In the genomic region with DNA sequence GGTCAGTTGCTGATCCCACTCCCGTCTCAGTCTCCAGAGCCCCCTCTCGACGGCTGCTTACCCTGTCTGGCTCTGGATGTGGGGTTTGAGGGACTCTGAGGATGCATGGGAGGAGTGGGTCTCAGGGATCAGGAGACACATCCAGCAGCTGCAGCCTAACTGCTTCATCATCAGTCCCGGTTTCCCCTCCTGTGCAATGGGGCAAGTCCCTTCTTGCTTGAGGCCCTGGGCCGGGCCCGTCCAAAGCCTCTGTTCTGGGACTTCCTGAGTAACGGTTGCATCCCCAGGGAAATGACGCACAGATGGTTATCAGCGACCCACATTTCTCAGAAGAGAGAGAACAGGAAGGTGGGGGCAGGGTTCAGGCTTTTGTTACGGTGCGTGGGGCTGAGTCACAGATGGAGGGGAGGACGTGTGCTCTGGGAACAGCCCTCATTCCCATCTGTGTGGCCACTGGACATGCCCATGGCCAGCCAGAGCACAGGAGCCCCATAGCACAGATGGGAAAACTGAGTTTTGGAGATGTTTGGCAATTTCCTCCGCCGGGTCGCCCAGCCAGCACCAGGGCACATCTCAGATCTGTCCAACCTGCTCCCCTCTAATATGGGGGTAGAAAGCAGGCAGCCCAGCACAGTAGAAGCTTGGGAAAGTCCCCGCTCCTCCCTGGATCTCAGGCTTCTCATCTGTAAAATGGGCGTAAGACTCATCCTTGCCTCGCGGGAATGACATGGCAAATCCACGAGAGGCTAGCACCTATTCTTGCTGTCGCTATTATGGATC, we compare ENCODE assay signal across 8 cellular contexts. TPM values are rescaled to one million over a fixed set of nuclear protein-coding genes. Genes with fewer than 3 reads are reported as not detected.
DNase-seq lines count a peak whose midpoint lies in the region; ATAC-seq, FAIRE-seq and TF ChIP-seq lines count a peak whose summit lies in the region.

No MANE protein-coding gene starts in this region.

- DNase-seq in T-helper 1 cell (peak; percentile 67 to 97 (median 70)), adrenal gland (peak; percentile 77 to 94 (median 94)), keratinocyte (ENCODE audit: low read depth, low spot score) (peak; percentile 99), NCI-H1105 (lab: John Stamatoyannopoulos, UW) (no peak), NCI-H446 treated with DMSO at 0.1 percent for 48 hours (lab: John Stamatoyannopoulos, UW) (no peak)
- DNase-seq in stimulated activated CD4-positive, alpha-beta T cell treated with anti-CD3 and anti-CD28 coated beads, TNF-alpha, amount 100 ng/mL, for 4 hours (ENCODE audit: low read depth in 3 of 3) = peak; percentile 43 to 81 (median 69)

- TF ChIP-seq POLR2A in GM15510 (IDR thresholded peaks at IDR 0.05; ENCODE audit: borderline replicate concordance, extremely low read depth, insufficient read length) = peak; percentile 51
- no peak for TF ChIP-seq POLR2A in adrenal gland (IDR thresholded peaks at IDR 0.05)

- peak; percentile 57 for ATAC-seq in HG03175 (IDR thresholded peaks at IDR 0.05; ENCODE audit: unreplicated experiment)

- peak overlapping the region; percentile 49 for H2AFZ ChIP-seq in keratinocyte (ENCODE audit: control insufficient read depth, low read length)

- H3K4me1 ChIP-seq in adrenal gland (replicated peaks in 1 of 2) = peaks cover 0 to 8% of the 10 kb centered on the region in 2 donors
- peaks cover 16% of the 10 kb centered on the region for H3K4me1 ChIP-seq in keratinocyte (ENCODE audit: control insufficient read depth, extremely low read depth, insufficient read depth, low read length)

- TF ChIP-seq CTCF in adrenal gland (IDR thresholded peaks at IDR 0.05) (no peak), keratinocyte (optimal IDR thresholded peaks at IDR 0.05 in 1 of 3, IDR thresholded peaks at IDR 0.05 in 1 of 3, conservative IDR thresholded peaks at IDR 0.05 in 1 of 3; ENCODE audit: extremely low read depth in 1 of 3, insufficient read depth in 2 of 3, low read length in 3 of 3) (no peak)

- H3K9me1 ChIP-seq in keratinocyte (ENCODE audit: control insufficient read depth, extremely low read depth, insufficient read depth, low read length) = no peaks in the 10 kb centered on the region

- no peak overlapping the region for H3K4me3 ChIP-seq in adrenal gland
- H3K4me3 ChIP-seq in keratinocyte (ENCODE audit: control insufficient read depth in 2 of 3, extremely low read depth in 1 of 3, insufficient read depth in 2 of 3, low read depth in 1 of 3, low read length in 3 of 3) = peak overlapping the region in 1 of 3 experiments; percentile 51

- H3K27me3 ChIP-seq in adrenal gland (no peaks in the 10 kb centered on the region), keratinocyte (ENCODE audit: control insufficient read depth, extremely low read depth, insufficient read depth, low read length) (no peaks in the 10 kb centered on the region)

- intact Hi-C loops in adrenal gland (cut with DNase I) = no loop called here

- H3K27ac ChIP-seq in adrenal gland = peak overlapping the region in 2 of 5 donors; percentile 69 to 90
- peak overlapping the region; percentile 99 for H3K27ac ChIP-seq in keratinocyte (ENCODE audit: control insufficient read depth, insufficient read depth, low read length)

- H3K36me3 ChIP-seq in adrenal gland (replicated peaks in 1 of 2) = no peaks in the 10 kb centered on the region
- H3K36me3 ChIP-seq in keratinocyte (ENCODE audit: control insufficient read depth in 2 of 2, extremely low read depth in 1 of 2, insufficient read depth in 2 of 2, low read length in 2 of 2) = peaks cover 42 to 61% of the 10 kb centered on the region in 2 experiments

- no peaks in the 10 kb centered on the region for H4K20me1 ChIP-seq in keratinocyte (ENCODE audit: control insufficient read depth, extremely low read depth, insufficient read depth, low read length)

- peak overlapping the region; percentile 93 for H3K4me2 ChIP-seq in keratinocyte (ENCODE audit: control insufficient read depth, extremely low read depth, insufficient read depth, low read depth, low read length)

- H3K79me2 ChIP-seq in keratinocyte (ENCODE audit: control insufficient read depth, insufficient read depth, low read length) = peaks cover 28% of the 10 kb centered on the region

- dilution Hi-C loops in keratinocyte (cut with MboI; ENCODE audit: extremely low pct_ligation_motif_present, low sequenced_read_pairs) = no loop called here

- FAIRE-seq in keratinocyte (lab: Jason Lieb, UNC) = peak; percentile 98

- 47 to 73% (median 53%) methylated on average over 13 to 21 of the region's 21 CpGs for WGBS in adrenal gland, 4 donors

- no peaks in the 10 kb centered on the region for H3K9me3 ChIP-seq in adrenal gland (replicated peaks in 1 of 3)
- H3K9me3 ChIP-seq in keratinocyte (ENCODE audit: control insufficient read depth, low read depth, low read length) = no peaks in the 10 kb centered on the region

- peak overlapping the region; percentile 80 for H3K9ac ChIP-seq in keratinocyte (ENCODE audit: control insufficient read depth, extremely low read depth, insufficient read depth, low read length)

RNA-seq across cellular contexts. Expression of a gene that starts 19.3 kb away (rescaled TPM):
- total RNA-seq in adrenal gland = 10 to 100 TPM in 4 of 8 donors, 1 to 10 TPM in 4; 4.4 to 16.3 (median 10.3) TPM
- 1 to 10 TPM; 1.6 to 7.3 (median 5.8) TPM for polyA plus RNA-seq in adrenal gland
- polyA plus RNA-seq in keratinocyte = 60.0 to 77.0 TPM (median 71.9 TPM) in 3 replicates
- polyA plus RNA-seq in keratinocyte (2011; ENCODE audit: low read depth) = 31.8 TPM
- polyA plus RNA-seq in keratinocyte (2011; cell fraction: cytosol; rRNA removed) = 59.1 and 99.8 TPM in 2 replicates
- polyA plus RNA-seq in keratinocyte (2011; cell fraction: nucleus; rRNA removed) = 31.2 and 40.4 TPM in 2 replicates
- 92.2 and 95.0 TPM in 2 replicates for polyA plus RNA-seq in keratinocyte (2012; ENCODE audit: low replicate concordance)
- polyA minus RNA-seq in keratinocyte = 47.1 to 107 TPM (median 56.3 TPM) in 3 replicates
- 115 TPM for polyA minus RNA-seq in keratinocyte (2011; cell fraction: cytosol; rRNA and poly(A)+ RNA removed)
- 30.8 and 32.5 TPM in 2 replicates for polyA minus RNA-seq in keratinocyte (2011; cell fraction: nucleus; rRNA and poly(A)+ RNA removed)

RNA-seq across cellular contexts. Expression of a gene that starts 23.4 kb away (rescaled TPM):
- total RNA-seq in adrenal gland = 1 to 10 TPM in 7 of 8 donors, under 1 TPM in 1; 0.81 to 5.5 (median 2.6) TPM
- polyA plus RNA-seq in adrenal gland (1 to 10 TPM in 2 of 3 donors, not detected in 1; 1.6 to 2.2 TPM), keratinocyte (0.08 to 0.14 TPM in 2 of 3 replicates, not detected in the other)
- not detected for polyA plus RNA-seq in keratinocyte (2011; ENCODE audit: low read depth)
- polyA plus RNA-seq in keratinocyte (2011; cell fraction: cytosol; rRNA removed) = 0.04 TPM in 1 of 2 replicates, not detected in the other
- 0.37 and 0.48 TPM in 2 replicates for polyA plus RNA-seq in keratinocyte (2011; cell fraction: nucleus; rRNA removed)
- 0.47 TPM in 1 of 2 replicates, not detected in the other for polyA plus RNA-seq in keratinocyte (2012; ENCODE audit: low replicate concordance)
- 0.19 to 0.49 TPM in 2 of 3 replicates, not detected in the other for polyA minus RNA-seq in keratinocyte
- polyA minus RNA-seq in keratinocyte (2011; cell fraction: cytosol; rRNA and poly(A)+ RNA removed) = not detected
- 0.39 and 1.8 TPM in 2 replicates for polyA minus RNA-seq in keratinocyte (2011; cell fraction: nucleus; rRNA and poly(A)+ RNA removed)

RNA-seq across cellular contexts. Expression of a gene that starts 30.6 kb away (rescaled TPM):
- 100 to 1,000 TPM in 4 of 8 donors, 10 to 100 TPM in 4; 51.5 to 193 (median 99.4) TPM for total RNA-seq in adrenal gland
- polyA plus RNA-seq in adrenal gland (100 to 1,000 TPM in 1 of 3 donors, 10 to 100 TPM in 2; 57.6 to 127 (median 93.6) TPM), keratinocyte (40.5 to 72.7 TPM (median 72.1 TPM) in 3 replicates)
- polyA plus RNA-seq in keratinocyte (2011; ENCODE audit: low read depth) = 16.6 TPM
- polyA plus RNA-seq in keratinocyte (2011; cell fraction: cytosol; rRNA removed) = 26.9 and 50.1 TPM in 2 replicates
- polyA plus RNA-seq in keratinocyte (2011; cell fraction: nucleus; rRNA removed) = 93.6 and 114 TPM in 2 replicates
- polyA plus RNA-seq in keratinocyte (2012; ENCODE audit: low replicate concordance) = 40.6 and 101 TPM in 2 replicates
- polyA minus RNA-seq in keratinocyte = 56.3 to 179 TPM (median 58.1 TPM) in 3 replicates
- 124 TPM for polyA minus RNA-seq in keratinocyte (2011; cell fraction: cytosol; rRNA and poly(A)+ RNA removed)
- polyA minus RNA-seq in keratinocyte (2011; cell fraction: nucleus; rRNA and poly(A)+ RNA removed) = 129 and 152 TPM in 2 replicates

Comparison
In these comparisons a context has a peak if more than half of its experiments do, and no peak if none do; other contexts are left out.
1. DNase-seq: peak in T-helper 1 cell (5 of 5), adrenal gland (7 of 7), keratinocyte (single experiment) and stimulated activated CD4-positive, alpha-beta T cell treated with anti-CD3 and anti-CD28 coated beads, TNF-alpha, amount 100 ng/mL, for 4 hours (3 of 3); none in NCI-H1105 (single experiment) and NCI-H446 treated with DMSO at 0.1 percent for 48 hours (single experiment).